Comparison of ENCODE assay signal across 18 cellular contexts in the genomic region with DNA sequence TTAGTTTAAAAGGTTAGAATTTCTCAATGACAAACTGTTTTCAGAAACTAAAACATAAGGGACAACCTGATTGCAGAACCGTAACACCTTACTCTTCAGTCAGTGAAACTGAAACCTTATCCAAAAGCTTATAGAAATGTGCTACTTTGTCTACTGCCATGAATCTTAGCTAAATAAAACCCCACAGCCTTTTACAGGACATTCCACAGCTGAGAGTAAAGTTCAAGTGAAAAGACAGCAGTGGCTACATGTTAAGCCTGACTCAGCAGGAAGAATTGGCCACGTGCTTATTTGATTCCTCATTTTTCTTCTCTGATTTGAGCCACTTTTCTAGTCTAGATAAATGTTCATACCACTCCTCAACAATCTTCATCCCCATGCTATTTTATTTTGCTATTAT.
"Had no signal": no experiment of that assay in that cellular context is flagged by ENCODE, and none has a peak within 500 bp of the region (broad histone marks: within the 10 kb centered on the region; RNA-seq: fewer than 3 reads in every experiment).

No MANE protein-coding gene starts in this region.

- H3K27ac ChIP-seq: esophagus squamous epithelium, left ventricle myocardium inferior, lower lobe of right lung, prostate gland, right atrium auricular region, sigmoid colon, stomach, thyroid gland had no signal

- DNase-seq: effector CD8-positive, alpha-beta T cell; endodermal cell; esophagus squamous epithelium; left ventricle myocardium inferior; lower lobe of right lung; naive thymus-derived CD8-positive, alpha-beta T cell; nephron progenitor cell; nucleus accumbens; sigmoid colon; stimulated activated CD4-positive, alpha-beta T cell treated with anti-CD3 and anti-CD28 coated beads, Interleukin-2, amount 100 ng/mL, for 24 hours; stimulated activated CD4-positive, alpha-beta T cell treated with anti-CD3 and anti-CD28 coated beads, Interleukin-4, amount 100 ng/mL, for 24 hours; stimulated activated naive CD4-positive, alpha-beta T cell treated with Interleukin-2 at 50 U/mL for 16 hours; stomach; thyroid gland; trophoblast cell had no signal

- H3K36me3 ChIP-seq: esophagus squamous epithelium, left ventricle myocardium inferior, lower lobe of right lung, prostate gland, right atrium auricular region, sigmoid colon, stomach, thyroid gland had no signal

- ATAC-seq: lower lobe of right lung; naive thymus-derived CD8-positive, alpha-beta T cell; stimulated activated effector memory CD8-positive, alpha-beta T cell treated with anti-CD3 and anti-CD28 coated beads, Interleukin-12 subunit alpha, Interleukin-12 subunit beta, amount 100 ng/mL, for 72 hours had no signal

- H3K4me3 ChIP-seq: esophagus squamous epithelium, left ventricle myocardium inferior, lower lobe of right lung, prostate gland, right atrium auricular region, sigmoid colon, stomach, thyroid gland had no signal

- H3K9me3 ChIP-seq: esophagus squamous epithelium, lower lobe of right lung, prostate gland, right atrium auricular region, sigmoid colon, stomach, thyroid gland had no signal

- H3K27me3 ChIP-seq: esophagus squamous epithelium, right atrium auricular region, sigmoid colon, stomach, thyroid gland had no signal

- H3K4me1 ChIP-seq: esophagus squamous epithelium, left ventricle myocardium inferior, lower lobe of right lung, prostate gland, right atrium auricular region, sigmoid colon, stomach, thyroid gland had no signal
